25 cellular contexts compared by ENCODE assay signal in the genomic region with DNA sequence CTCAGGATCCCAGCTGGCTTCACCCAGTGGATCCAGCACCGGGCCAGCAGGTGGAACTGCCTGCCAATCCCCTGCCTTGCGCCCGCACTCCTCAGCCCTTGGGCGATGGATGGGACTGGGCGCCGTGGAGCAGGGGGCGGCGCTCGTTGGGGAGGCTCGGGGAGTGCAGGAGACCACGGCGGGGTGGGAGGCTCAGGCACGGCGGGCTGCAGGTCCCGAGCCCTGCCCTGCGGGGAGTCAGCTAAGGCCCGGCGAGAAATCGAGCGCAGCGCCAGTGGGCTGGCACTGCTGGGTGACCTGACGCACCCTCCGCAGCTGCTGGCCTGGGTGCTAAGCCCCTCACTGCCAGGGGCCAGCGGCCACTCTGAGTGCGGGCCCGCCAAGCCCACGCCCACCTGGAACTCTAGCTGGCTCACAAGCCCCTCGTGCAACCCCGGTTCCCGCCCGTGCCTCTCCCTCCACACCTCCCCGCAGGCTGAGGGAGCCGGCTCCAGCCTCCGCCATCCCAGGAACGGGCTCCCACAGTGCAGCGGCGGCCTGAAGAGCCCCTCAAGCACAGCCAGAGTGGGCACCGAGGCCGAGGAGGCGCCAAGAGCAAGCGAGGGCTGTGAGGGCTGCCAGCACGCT. TPM values are rescaled to one million over a fixed set of nuclear protein-coding genes. Genes with fewer than 3 reads are reported as not detected.
DNase-seq lines count a peak whose midpoint lies in the region; ATAC-seq, FAIRE-seq and TF ChIP-seq lines count a peak whose summit lies in the region.
"Had no signal": no experiment of that assay in that cellular context is flagged by ENCODE, and none has a peak within 500 bp of the region (broad histone marks: within the 10 kb centered on the region; RNA-seq: fewer than 3 reads in every experiment).

No MANE protein-coding gene starts in this region.

- H3K23ac ChIP-seq in neuronal stem cell (ENCODE audit: low read depth, low read length, poor library complexity), result no peak overlapping the region

- POLR2A ChIA-PET in A673 (lab: Charles Lee; ENCODE audit: low non-redundant PET) (no interaction called here), K562 (lab: Yijun Ruan, JAX) (interaction anchor here (1.1 to 2.7 kb wide), 4 partner anchors 10 to 39 kb away, joined by 3 to 12 read pairs (median 9); a partner anchor contains a TSS)

- H3K4me1 Mint-ChIP-seq in endodermal cell, result peaks cover 23% of the 10 kb centered on the region

- H3K4me3 Mint-ChIP-seq in endodermal cell, result no peak overlapping the region
- H3K4me3 Mint-ChIP-seq: B cell; CD14-positive monocyte; CD4-positive, alpha-beta memory T cell; CD4-positive, CD25-positive, alpha-beta regulatory T cell; CD8-positive, alpha-beta memory T cell had no signal

- peaks cover 6% of the 10 kb centered on the region for H3K79me1 ChIP-seq in neuronal stem cell (ENCODE audit: low read depth, low read length)

- peaks cover 11% of the 10 kb centered on the region for H3K9me3 Mint-ChIP-seq in endodermal cell
- H3K9me3 Mint-ChIP-seq: CD8-positive, alpha-beta memory T cell had no signal

- H3K4me1 ChIP-seq in A673 (ENCODE audit: insufficient read depth, low read length, poor library complexity, severe bottlenecking) (peaks cover 60% of the 10 kb centered on the region), BLaER1 (peaks cover 14% of the 10 kb centered on the region), K562 (replicated peaks in 1 of 2; ENCODE audit: control insufficient read depth in 2 of 2, insufficient read depth in 2 of 2, low read length in 2 of 2) (peaks cover 11 to 24% of the 10 kb centered on the region in 2 experiments), neuronal stem cell (ENCODE audit: control insufficient read depth in 2 of 2, insufficient read depth in 1 of 2, low read depth in 1 of 2, low read length in 2 of 2) (peaks cover 0 to 2% of the 10 kb centered on the region in 2 donors), endodermal cell (ENCODE audit: control insufficient read depth, insufficient read depth, low read length) (no peaks in the 10 kb centered on the region)

- peak overlapping the region; percentile 100 for H3K27ac ChIP-seq in A673 (ENCODE audit: low read depth, low read length, poor library complexity, severe bottlenecking)
- H3K27ac ChIP-seq in BLaER1, result no peak overlapping the region
- no peak overlapping the region for H3K27ac ChIP-seq in K562 (ENCODE audit: extremely low read depth, low read depth, low read length)
- no peak overlapping the region for H3K27ac ChIP-seq in neuronal stem cell (replicated peaks; ENCODE audit: low read length)
- H3K27ac ChIP-seq in endodermal cell (ENCODE audit: low read depth, low read length), result no peak overlapping the region

- H3K14ac ChIP-seq in neuronal stem cell (ENCODE audit: low read length), result peak overlapping the region; percentile 56

- no peak for DNase-seq in A673 (ENCODE audit: low spot score)
- no peak for DNase-seq in K562 (ENCODE audit: extremely low read depth in 1 of 4, low spot score in 3 of 4)
- DNase-seq in neuronal stem cell (ENCODE audit: low spot score), result no peak
- DNase-seq in stimulated activated CD4-positive, alpha-beta T cell treated with anti-CD3 and anti-CD28 coated beads, Interleukin-4, amount 100 ng/mL, for 24 hours, result no peak
- DNase-seq in DMS114 treated with DMSO at 0.1 percent for 48 hours (lab: John Stamatoyannopoulos, UW; ENCODE audit: unreplicated experiment), result no peak
- DNase-seq in endodermal cell, result no peak
- DNase-seq: 8988T; AML-193; C1 segment of cervical spinal cord; CD4-positive, alpha-beta memory T cell; CD4-positive, CD25-positive, alpha-beta regulatory T cell; CD8-positive, alpha-beta memory T cell; COR-L47; DMS 273 treated with DMSO at 0.1 percent for 48 hours; DND-41; EL; GDM1 had no signal

- H2AK5ac ChIP-seq in neuronal stem cell (ENCODE audit: low read depth, low read length), result no peak overlapping the region

- no peaks in the 10 kb centered on the region for H3K27me3 ChIP-seq in A673 (replicated peaks; ENCODE audit: insufficient read depth, low read depth, low read length, poor library complexity)
- H3K27me3 ChIP-seq in BLaER1, result no peaks in the 10 kb centered on the region
- H3K27me3 ChIP-seq in K562 (ENCODE audit: control insufficient read depth in 2 of 2, insufficient read depth in 2 of 2, low read length in 2 of 2), result no peaks in the 10 kb centered on the region
- H3K27me3 ChIP-seq in neuronal stem cell (ENCODE audit: control insufficient read depth in 3 of 3, insufficient read depth in 3 of 3, low read depth in 1 of 3, low read length in 3 of 3), result no peaks in the 10 kb centered on the region
- H3K27me3 ChIP-seq in endodermal cell (ENCODE audit: control insufficient read depth, insufficient read depth, low read length, poor library complexity, severe bottlenecking), result no peaks in the 10 kb centered on the region

- over 99% methylated on average over 25 of the region's 42 CpGs for WGBS in K562 (ENCODE audit: insufficient coverage, low coverage, missing lambda C conversion rate)
- WGBS in neuronal stem cell (ENCODE audit: extremely low coverage in 2 of 2, insufficient read length in 2 of 2, insufficient replicate concordance in 1 of 2), 2 donors, result no CpG with 5 or more reads among the region's 42 CpGs
- 96 to 97% methylated on average over 19 to 41 of the region's 42 CpGs for WGBS in endodermal cell (ENCODE audit: insufficient coverage in 1 of 2, insufficient read length in 1 of 2), 2 experiments

- no peaks in the 10 kb centered on the region for H3K9me1 ChIP-seq in K562 (ENCODE audit: control insufficient read depth, insufficient read depth, low read length)

- no peak overlapping the region for H3K9ac ChIP-seq in BLaER1
- no peak overlapping the region for H3K9ac ChIP-seq in K562 (ENCODE audit: insufficient read depth in 1 of 2, low read depth in 2 of 2, low read length in 2 of 2)
- no peak overlapping the region for H3K9ac ChIP-seq in neuronal stem cell (ENCODE audit: low read depth, low read length, poor library complexity)
- H3K9ac ChIP-seq in endodermal cell (ENCODE audit: extremely low read depth, low read length, poor library complexity, severe bottlenecking), result no peak overlapping the region

- peaks cover 28% of the 10 kb centered on the region for H3K36me3 Mint-ChIP-seq in endodermal cell (ENCODE audit: low read depth)

- no peak for TF ChIP-seq CTCF in A673 (conservative IDR thresholded peaks at IDR 0.05; ENCODE audit: low read depth, low read length)
- TF ChIP-seq CTCF in K562 (IDR thresholded peaks at IDR 0.05 in 2 of 3, conservative IDR thresholded peaks at IDR 0.05 in 1 of 3; ENCODE audit: insufficient read depth in 2 of 3, low read depth in 1 of 3, low read length in 3 of 3), result no peak
- no peak for TF ChIP-seq CTCF in endodermal cell (conservative IDR thresholded peaks at IDR 0.05)

- H2BK5ac ChIP-seq in neuronal stem cell (ENCODE audit: low read length), result no peak overlapping the region

- H3K27me3 Mint-ChIP-seq in endodermal cell (ENCODE audit: insufficient read depth), result no peaks in the 10 kb centered on the region
- H3K27me3 Mint-ChIP-seq: B cell; CD4-positive, alpha-beta memory T cell; CD4-positive, CD25-positive, alpha-beta regulatory T cell; CD8-positive, alpha-beta memory T cell had no signal

- no peak for TF ChIP-seq EP300 in K562 (IDR thresholded peaks at IDR 0.05; ENCODE audit: low read length)

- CTCF ChIA-PET in A673 (lab: Charles Lee) (no interaction called here), K562 (lab: Yijun Ruan, JAX; ENCODE audit: low intra/inter-chr PET ratio) (no interaction called here)

- no peak overlapping the region for H2BK120ac ChIP-seq in neuronal stem cell (ENCODE audit: low read depth, low read length)

- H4K20me1 ChIP-seq in BLaER1, result no peaks in the 10 kb centered on the region
- no peaks in the 10 kb centered on the region for H4K20me1 ChIP-seq in K562 (replicated peaks; ENCODE audit: control insufficient read depth, insufficient read depth, low read length)

- no peak overlapping the region for H3K4ac ChIP-seq in neuronal stem cell (ENCODE audit: low read length)

- in situ Hi-C loops in K562 (cut with MboI), result no loop called here

- no peak overlapping the region for H4K8ac ChIP-seq in neuronal stem cell (ENCODE audit: low read depth, low read length)

- H3K9me3 ChIP-seq in A673 (ENCODE audit: low read depth, low read length, poor library complexity, severe bottlenecking) (peaks cover 4% of the 10 kb centered on the region), BLaER1 (peaks cover 36% of the 10 kb centered on the region), K562 (replicated peaks; ENCODE audit: control insufficient read depth, insufficient read depth, low read depth, low read length) (peaks cover 3% of the 10 kb centered on the region; the same call in 1 of the 2 replicates), neuronal stem cell (replicated peaks in 1 of 2; ENCODE audit: control insufficient read depth in 2 of 2, insufficient read depth in 1 of 2, low read depth in 1 of 2, low read length in 2 of 2) (no peaks in the 10 kb centered on the region), endodermal cell (ENCODE audit: control insufficient read depth, low read length) (peaks cover 7% of the 10 kb centered on the region)

- H2BK12ac ChIP-seq in neuronal stem cell (ENCODE audit: low read length), result no peak overlapping the region

- intact Hi-C loops in A673 (cut with micrococcal nuclease; ENCODE audit: unreplicated experiment), result no loop called here
- intact Hi-C loops in K562 (cut with micrococcal nuclease), result no loop called here

- H2AFZ ChIP-seq in K562 (ENCODE audit: low read depth, low read length) (no peak overlapping the region), neuronal stem cell (ENCODE audit: low read length) (no peak overlapping the region)

- H3K4me2 ChIP-seq in BLaER1 (no peak overlapping the region), K562 (ENCODE audit: insufficient read depth, low read length) (no peak overlapping the region), neuronal stem cell (ENCODE audit: insufficient read depth, low read length, poor library complexity, severe bottlenecking) (no peak overlapping the region)

- no peak for FAIRE-seq in K562 (lab: Jason Lieb, UNC)
- FAIRE-seq: A204.1, GM12878, GM12892, GM18507 had no signal

- H3K36me3 ChIP-seq in A673 (ENCODE audit: insufficient read depth, low read length, poor library complexity, severe bottlenecking) (peaks cover 19% of the 10 kb centered on the region), BLaER1 (peaks cover 38% of the 10 kb centered on the region), K562 (ENCODE audit: control insufficient read depth, insufficient read depth, low read length) (peaks cover 25% of the 10 kb centered on the region; the same call in 2 of the 3 replicates), neuronal stem cell (replicated peaks in 1 of 2; ENCODE audit: control insufficient read depth in 2 of 2, insufficient read depth in 2 of 2, low read length in 2 of 2) (peaks cover 0 to 8% of the 10 kb centered on the region in 2 donors), endodermal cell (ENCODE audit: control insufficient read depth, insufficient read depth, low read length) (peaks cover 17% of the 10 kb centered on the region)

- no peak overlapping the region for H2BK15ac ChIP-seq in neuronal stem cell (ENCODE audit: low read length)

- peak overlapping the region; percentile 11 for H3K18ac ChIP-seq in neuronal stem cell (ENCODE audit: low read length)

- no peak overlapping the region for H4K91ac ChIP-seq in neuronal stem cell (ENCODE audit: low read depth, low read length, poor library complexity)

- peaks cover 80% of the 10 kb centered on the region for H3K79me2 ChIP-seq in K562 (ENCODE audit: control insufficient read depth, insufficient read depth, low read length)

- ATAC-seq in K562, result no peak
- no peak for ATAC-seq in HG02970 (IDR thresholded peaks at IDR 0.05; ENCODE audit: low FRiP score, unreplicated experiment)
- ATAC-seq: GM12878 had no signal

- TF ChIP-seq POLR2A in K562 (conservative IDR thresholded peaks at IDR 0.05), result no peak

- H3K27ac Mint-ChIP-seq in endodermal cell, result no peak overlapping the region
- H3K27ac Mint-ChIP-seq: B cell; CD14-positive monocyte; CD4-positive, alpha-beta memory T cell; CD8-positive, alpha-beta memory T cell had no signal

- BruUV-seq in A673 (replicated peaks; lab: Mats Ljungman, UMichigan) (no TSS peak), K562 (replicated peaks; lab: Mats Ljungman, UMichigan) (no TSS peak)

- no peak for TF ChIP-seq RAD21 in K562 (CRISPR knock-in tag; conservative IDR thresholded peaks at IDR 0.05 in 1 of 2, IDR thresholded peaks at IDR 0.05 in 1 of 2)

- H3K4me3 ChIP-seq in A673 (ENCODE audit: low read depth, low read length, poor library complexity, severe bottlenecking) (no peak overlapping the region), BLaER1 (peak overlapping the region; percentile 28; the same call in 1 of the 2 replicates), K562 (no peak overlapping the region), neuronal stem cell (ENCODE audit: low read length in 2 of 2) (no peak overlapping the region), endodermal cell (ENCODE audit: low read length) (no peak overlapping the region)
- H3K4me3 ChIP-seq: GM12878 had no signal

RNA-seq across cellular contexts. Expression of a gene that starts 31.1 kb away (rescaled TPM):
- 1,009 and 1,043 TPM in 2 replicates for total RNA-seq in A673 (2021)
- 223 and 663 TPM in 2 replicates for total RNA-seq in K562 (2011; cell fraction: chromatin; rRNA removed; ENCODE audit: low replicate concordance)
- total RNA-seq in K562 (2011; cell fraction: nucleolus; rRNA removed), result 111 and 152 TPM in 2 replicates
- 268 and 359 TPM in 2 replicates for total RNA-seq in K562 (2011; cell fraction: nucleoplasm; rRNA removed)
- total RNA-seq in K562 (2014; rRNA removed), result 102 and 139 TPM in 2 replicates
- 201 and 216 TPM in 2 replicates for total RNA-seq in K562 (2014; rRNA removed; fragmentation: Illumina TruSeq; extraction: Trizol)
- total RNA-seq in K562 (2015; rRNA removed; fragmentation: Illumina TruSeq; extraction: Trizol), result 177 and 196 TPM in 2 replicates
- total RNA-seq in K562 (2021), result 255 and 270 TPM in 2 replicates
- 371 and 375 TPM in 2 replicates for polyA plus RNA-seq in K562 (2011; rRNA removed)
- 86.1 and 145 TPM in 2 replicates for polyA plus RNA-seq in K562 (2011; cell fraction: cytosol; rRNA removed)
- 402 and 574 TPM in 2 replicates for polyA plus RNA-seq in K562 (2011; cell fraction: nucleus; rRNA removed)
- 312 and 324 TPM in 2 replicates for polyA plus RNA-seq in K562 (2012)
- 296 and 347 TPM in 2 replicates for polyA plus RNA-seq in K562 (2014; fragmentation: Illumina TruSeq; extraction: Trizol)
- polyA plus RNA-seq in K562 (2014; fragmentation: Nextera tagmentation; extraction: Ambion mirVana), result 100 to 1,000 TPM; 135 to 149 TPM
- 222 and 261 TPM in 2 replicates for polyA plus RNA-seq in K562 (2014; rRNA removed)
- polyA minus RNA-seq in K562 (2011; rRNA and poly(A)+ RNA removed), result 432 and 467 TPM in 2 replicates
- polyA minus RNA-seq in K562 (2011; cell fraction: cytosol; rRNA and poly(A)+ RNA removed), result 159 and 171 TPM in 2 replicates
- 87.5 and 183 TPM in 2 replicates for polyA minus RNA-seq in K562 (2011; cell fraction: nucleus; rRNA and poly(A)+ RNA removed)
- 112 TPM for polyA plus RNA-seq in neuronal stem cell (2013, experiment 1 of 2)
- 115 TPM for polyA plus RNA-seq in neuronal stem cell (2013, experiment 2 of 2)
- total RNA-seq in endodermal cell, result 100 to 1,000 TPM; 160 to 202 TPM
- polyA plus RNA-seq in endodermal cell (2013, experiment 1 of 2), result 136 TPM
- polyA plus RNA-seq in endodermal cell (2013, experiment 2 of 2), result 131 TPM
